Comparison of ENCODE assay signal across 31 cellular contexts in genomic region chr5:95018946-95019345, GRCh38.
"Had no signal": no experiment of that assay in that cellular context is flagged by ENCODE, and none has a peak within 500 bp of the region (broad histone marks: within the 10 kb centered on the region; RNA-seq: fewer than 3 reads in every experiment).

No MANE protein-coding gene starts in this region.

- H3K4me3 ChIP-seq: left lung, lower lobe of right lung, pancreas, prostate gland, skin epidermis, stomach, testis, thyroid gland, transverse colon, upper lobe of left lung, vagina had no signal

- H3K27me3 Mint-ChIP-seq: naive B cell; stimulated activated naive B cell treated with anti-CD40 and anti-IgM and Interleukin-4, amounts not matched to agents 10 μg/mL and 1 μg/mL and 100 μg/mL, for 72 hours had no signal

- H3K4me1 ChIP-seq: lower lobe of right lung, pancreas, prostate gland, stomach, testis, thyroid gland, transverse colon, upper lobe of left lung, vagina had no signal

- H3K4me3 Mint-ChIP-seq: immature natural killer cell; mesothelial cell of epicardium; naive B cell; natural killer cell; nephron progenitor cell; stimulated activated naive B cell treated with anti-CD40 and anti-IgM and Interleukin-4, amounts not matched to agents 10 μg/mL and 1 μg/mL and 100 μg/mL, for 72 hours had no signal

- DNase-seq: immature natural killer cell; kidney; left colon; left lung; lower lobe of right lung; mammary epithelial cell; mesenchymal stem cell; naive B cell; natural killer cell; nephron progenitor cell; pancreas; posterior cingulate gyrus; retina; right cardiac atrium; stimulated activated CD4-positive, alpha-beta T cell treated with anti-CD3 and anti-CD28 coated beads, Interleukin-12 subunit alpha, Interleukin-12 subunit beta, amount 100 ng/mL, for 4 hours; stimulated activated CD4-positive, alpha-beta T cell treated with anti-CD3 and anti-CD28 coated beads, Interleukin-15, amount 100 ng/mL, for 24 hours; stimulated activated CD4-positive, alpha-beta T cell treated with anti-CD3 and anti-CD28 coated beads, Interleukin-2, amount 100 ng/mL, for 24 hours; stimulated activated CD4-positive, alpha-beta T cell treated with anti-CD3 and anti-CD28 coated beads, Interleukin-4, amount 100 ng/mL, for 1 hour; stimulated activated naive B cell treated with anti-CD40 and anti-IgM and Interleukin-4, amounts not matched to agents 10 μg/mL and 1 μg/mL and 100 μg/mL, for 72 hours; stimulated activated naive CD8-positive, alpha-beta T cell treated with anti-CD3 and anti-CD28 coated beads, Interleukin-15, Interleukin-2, amounts not matched to agents 100 U/mL and 50 U/mL, for 24 hours; stomach; testis; thyroid gland; transverse colon; upper lobe of left lung had no signal

- H3K9me3 Mint-ChIP-seq: nephron progenitor cell had no signal

- H3K27ac ChIP-seq: left lung, lower lobe of right lung, pancreas, prostate gland, skin epidermis, stomach, testis, thyroid gland, transverse colon, upper lobe of left lung, vagina had no signal

- H3K36me3 ChIP-seq: lower lobe of right lung, pancreas, prostate gland, thyroid gland, transverse colon, vagina had no signal

- H3K4me1 Mint-ChIP-seq: immature natural killer cell, mesothelial cell of epicardium, naive B cell had no signal

- H3K9me3 ChIP-seq: left lung, lower lobe of right lung, pancreas, prostate gland, stomach, testis, thyroid gland, transverse colon, upper lobe of left lung, vagina had no signal

- H3K27me3 ChIP-seq: left lung, pancreas, stomach, testis, thyroid gland, transverse colon, upper lobe of left lung, vagina had no signal

- FAIRE-seq: islet of Langerhans, kidney, pancreas had no signal

- H3K27ac Mint-ChIP-seq: immature natural killer cell; mesothelial cell of epicardium; naive B cell; natural killer cell; stimulated activated naive B cell treated with anti-CD40 and anti-IgM and Interleukin-4, amounts not matched to agents 10 μg/mL and 1 μg/mL and 100 μg/mL, for 72 hours had no signal

- H3K36me3 Mint-ChIP-seq: mesothelial cell of epicardium; naive B cell; natural killer cell; stimulated activated naive B cell treated with anti-CD40 and anti-IgM and Interleukin-4, amounts not matched to agents 10 μg/mL and 1 μg/mL and 100 μg/mL, for 72 hours had no signal

- ATAC-seq: left colon; left lung; lower lobe of right lung; natural killer cell; pancreas; right cardiac atrium; sciatic nerve; stimulated activated naive B cell treated with anti-CD40 and anti-IgM and Interleukin-4, amounts not matched to agents 10 μg/mL and 1 μg/mL and 100 μg/mL, for 72 hours; stimulated activated naive CD8-positive, alpha-beta T cell treated with anti-CD3 and anti-CD28 coated beads, Interleukin-15, Interleukin-2, amounts not matched to agents 100 U/mL and 50 U/mL, for 24 hours had no signal
